8 cellular contexts compared by ENCODE assay signal in genomic region chr14:87391066-87391465, GRCh38.
"Had no signal": no experiment of that assay in that cellular context is flagged by ENCODE, and none has a peak within 500 bp of the region (broad histone marks: within the 10 kb centered on the region; RNA-seq: fewer than 3 reads in every experiment).

No MANE protein-coding gene starts in this region.

- H2AFZ ChIP-seq: GM23248, GM23338 had no signal

- H3K9me3 ChIP-seq: HAP-1 had no signal

- H3K4me3 ChIP-seq: GM23248, GM23338, HAP-1 had no signal

- H3K36me3 ChIP-seq: HAP-1 had no signal

- H3K4me1 ChIP-seq: HAP-1 had no signal

- H3K27ac ChIP-seq: GM23248 had no signal

- H3K4me2 ChIP-seq: GM23338 had no signal

- DNase-seq: GM23248, GOT3, H7, H9, HCEC 1CT, HFFc6 had no signal
